In genomic region chr2:26764078-26764887, GRCh38 we compare ENCODE assay signal across 8 cellular contexts. TPM values are rescaled to one million over a fixed set of nuclear protein-coding genes. Genes with fewer than 3 reads are reported as not detected.
DNase-seq lines count a peak whose midpoint lies in the region; ATAC-seq, FAIRE-seq and TF ChIP-seq lines count a peak whose summit lies in the region.

TSS of gene SLC35F6 (plus strand) at chr2:26764284. CDS start at chr2:26764350, 66 bp downstream.

- H3K9me3 ChIP-seq in GM23248 (ENCODE audit: low read depth) = no peaks in the 10 kb centered on the region
- H3K9me3 ChIP-seq in SU-DHL-6 (ENCODE audit: insufficient read depth, low read length) = no peaks in the 10 kb centered on the region
- H3K9me3 ChIP-seq in pancreas = no peaks in the 10 kb centered on the region
- H3K9me3 ChIP-seq in thymus (ENCODE audit: control insufficient read depth) = no peaks in the 10 kb centered on the region

- H3K27ac ChIP-seq in GM23248 (peak within 1 kb of the TSS; percentile 27), SU-DHL-6 (ENCODE audit: low read depth, low read length) (no peak within 1 kb of the TSS), pancreas (peak within 1 kb of the TSS; percentile 64 to 79 (median 74)), thymus (ENCODE audit: low read depth) (peak within 1 kb of the TSS; percentile 89)

- intact Hi-C loops in Right ventricle myocardium inferior (cut with DNase I) = no loop called here
- intact Hi-C loops in pancreas (cut with DNase I) = no loop called here

- in situ Hi-C loops in GM23248 (cut with MboI) = no loop called here

- TF ChIP-seq CTCF in SU-DHL-6 (IDR thresholded peaks at IDR 0.05; ENCODE audit: insufficient read depth, low read length, poor library complexity, severe bottlenecking) (no peak), pancreas (IDR thresholded peaks at IDR 0.05) (no peak)

- no peaks in the 10 kb centered on the region for H3F3A ChIP-seq in GM23248 (ENCODE audit: insufficient read depth)
- no peaks in the 10 kb centered on the region for H3F3A ChIP-seq in SU-DHL-6 (ENCODE audit: insufficient read depth)

- ATAC-seq in Right ventricle myocardium inferior (peak; percentile 95), pancreas (peak; percentile 95 to 98 (median 97))

- H3K27me3 ChIP-seq in GM23248 (replicated peaks; ENCODE audit: insufficient read depth) (no peaks in the 10 kb centered on the region), SU-DHL-6 (ENCODE audit: low read length) (no peaks in the 10 kb centered on the region), pancreas (no peaks in the 10 kb centered on the region), thymus (ENCODE audit: control insufficient read depth, insufficient read depth) (no peaks in the 10 kb centered on the region)

- FAIRE-seq in pancreas (lab: Jason Lieb, UNC) = no peak

- 0 to 1% methylated on average over 56 to 67 of the region's 68 CpGs for WGBS in GM23248 (ENCODE audit: low coverage in 1 of 2, low lambda C conversion rate in 2 of 2, missing lambda C conversion rate in 2 of 2), 2 experiments
- WGBS in pancreas, 2 donors = 0% methylated on average over 68 of the region's 68 CpGs
- WGBS in thymus = 4% methylated on average over 68 of the region's 68 CpGs

- H3K79me2 ChIP-seq in GM23248 (ENCODE audit: insufficient read depth) (peaks cover 62% of the 10 kb centered on the region), SU-DHL-6 (ENCODE audit: insufficient read depth, low read length) (peaks cover 21% of the 10 kb centered on the region)

- DNase-seq in ELF-1 (ENCODE audit: low read depth, low spot score) (peak; percentile 85), GM23248 (peak; percentile 95), M059J (ENCODE audit: low read depth) (peak; percentile 74), Right ventricle myocardium inferior (ENCODE audit: missing footprints) (peak; percentile 95), pancreas (peak; percentile 80 to 93 (median 86))
- DNase-seq in activated naive CD8-positive, alpha-beta T cell treated with anti-CD3 and anti-CD28 coated beads, Interleukin-2, amount 50 U/mL, for 16 hours (ENCODE audit: low read depth, low spot score) = peak; percentile 66

- no peaks in the 10 kb centered on the region for H3K9me2 ChIP-seq in GM23248 (ENCODE audit: insufficient read depth)
- H3K9me2 ChIP-seq in SU-DHL-6 (replicated peaks; ENCODE audit: insufficient read depth, low read length) = no peaks in the 10 kb centered on the region

- peaks cover 20% of the 10 kb centered on the region for H3K4me1 ChIP-seq in GM23248 (ENCODE audit: insufficient read depth)
- H3K4me1 ChIP-seq in pancreas = peaks cover 0 to 10% (median 0%) of the 10 kb centered on the region in 3 donors
- peaks cover 17% of the 10 kb centered on the region for H3K4me1 ChIP-seq in thymus (ENCODE audit: control insufficient read depth, insufficient read depth, low read length)

- H3K36me3 ChIP-seq in GM23248 (ENCODE audit: low read depth) = no peaks in the 10 kb centered on the region
- no peaks in the 10 kb centered on the region for H3K36me3 ChIP-seq in SU-DHL-6 (ENCODE audit: low read length)
- H3K36me3 ChIP-seq in pancreas = no peaks in the 10 kb centered on the region
- H3K36me3 ChIP-seq in thymus (ENCODE audit: control insufficient read depth, insufficient read depth) = no peaks in the 10 kb centered on the region

- no peaks in the 10 kb centered on the region for H4K20me1 ChIP-seq in GM23248 (ENCODE audit: insufficient read depth)
- no peaks in the 10 kb centered on the region for H4K20me1 ChIP-seq in SU-DHL-6 (ENCODE audit: low read depth, low read length)

- peak within 1 kb of the TSS; percentile 95 for H3K4me2 ChIP-seq in GM23248 (ENCODE audit: unreplicated experiment)
- peak within 1 kb of the TSS; percentile 67 for H3K4me2 ChIP-seq in SU-DHL-6 (ENCODE audit: low read depth, low read length, poor library complexity, severe bottlenecking)

- H3K9ac ChIP-seq in GM23248 (peak within 1 kb of the TSS; percentile 94), SU-DHL-6 (ENCODE audit: low read length) (peak within 1 kb of the TSS; percentile 91)

- H2AFZ ChIP-seq in GM23248 = peak within 1 kb of the TSS; percentile 93
- H2AFZ ChIP-seq in SU-DHL-6 (ENCODE audit: low read depth, low read length, severe bottlenecking) = peak within 1 kb of the TSS; percentile 93

- H3K4me3 ChIP-seq in GM23248 = peak within 1 kb of the TSS; percentile 91
- peak within 1 kb of the TSS; percentile 82 for H3K4me3 ChIP-seq in SU-DHL-6 (ENCODE audit: insufficient read depth, low read length, poor library complexity, severe bottlenecking)
- H3K4me3 ChIP-seq in pancreas = peak within 1 kb of the TSS; percentile 48 to 92 (median 85)
- peak within 1 kb of the TSS; percentile 86 for H3K4me3 ChIP-seq in thymus (ENCODE audit: low read length)

RNA-seq across cellular contexts. Expression of gene SLC35F6, which starts in this region (rescaled TPM):
- 45.4 and 46.9 TPM in 2 replicates for total RNA-seq in GM23248 (2014; rRNA removed; shearing (Covaris generic))
- polyA plus RNA-seq in GM23248 (2016; fragmentation: Nextera tagmentation; extraction: Ambion mirVana) (36.6 and 37.1 TPM in 2 replicates), pancreas (1 to 10 TPM; 9.3 to 9.9 TPM), thymus (10.8 TPM)
- total RNA-seq in M059J (2014; rRNA removed; shearing (Covaris generic)) = 35.3 and 35.6 TPM in 2 replicates
- total RNA-seq in Right ventricle myocardium inferior (20.3 TPM), pancreas (10 to 100 TPM; 10.1 to 21.9 (median 12.1) TPM)
